Comparison of ENCODE assay signal across 1 cellular context in the genomic region with DNA sequence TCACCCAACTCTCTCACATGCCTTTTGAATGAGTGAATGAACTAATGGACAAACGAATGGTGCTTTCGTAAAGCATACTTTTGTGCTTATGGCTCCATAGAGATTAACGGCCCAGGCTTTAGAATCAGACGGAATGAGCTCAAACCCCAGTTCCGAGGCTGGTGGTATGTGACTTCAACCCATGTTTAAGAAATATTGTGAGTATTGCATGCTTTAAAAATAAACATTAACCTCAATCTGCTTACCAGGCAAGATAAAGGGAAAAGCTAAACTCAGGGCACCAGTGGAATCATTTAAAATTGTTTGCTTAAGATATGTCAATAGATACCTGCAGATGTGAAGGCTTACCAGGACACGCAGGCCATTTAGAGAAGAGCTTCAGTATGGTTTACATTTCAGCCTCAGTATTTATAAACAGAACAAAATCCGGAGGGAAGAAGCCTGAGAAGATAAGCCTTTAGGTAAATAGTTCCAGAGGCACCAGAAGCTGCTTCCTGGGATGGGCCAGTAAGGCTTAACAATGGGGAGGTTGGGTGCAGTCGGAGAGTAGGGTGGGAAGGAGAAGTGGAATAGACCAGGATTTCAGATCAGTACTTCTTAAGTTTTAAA.
TF ChIP-seq lines count a peak whose summit lies in the region.

No MANE protein-coding gene starts in this region.

TF ChIP-seq in HepG2, 621 proteins besides CTCF, POLR2A, EP300 and RAD21 (continued from another document):
- TF ChIP-seq, protein P1, sequence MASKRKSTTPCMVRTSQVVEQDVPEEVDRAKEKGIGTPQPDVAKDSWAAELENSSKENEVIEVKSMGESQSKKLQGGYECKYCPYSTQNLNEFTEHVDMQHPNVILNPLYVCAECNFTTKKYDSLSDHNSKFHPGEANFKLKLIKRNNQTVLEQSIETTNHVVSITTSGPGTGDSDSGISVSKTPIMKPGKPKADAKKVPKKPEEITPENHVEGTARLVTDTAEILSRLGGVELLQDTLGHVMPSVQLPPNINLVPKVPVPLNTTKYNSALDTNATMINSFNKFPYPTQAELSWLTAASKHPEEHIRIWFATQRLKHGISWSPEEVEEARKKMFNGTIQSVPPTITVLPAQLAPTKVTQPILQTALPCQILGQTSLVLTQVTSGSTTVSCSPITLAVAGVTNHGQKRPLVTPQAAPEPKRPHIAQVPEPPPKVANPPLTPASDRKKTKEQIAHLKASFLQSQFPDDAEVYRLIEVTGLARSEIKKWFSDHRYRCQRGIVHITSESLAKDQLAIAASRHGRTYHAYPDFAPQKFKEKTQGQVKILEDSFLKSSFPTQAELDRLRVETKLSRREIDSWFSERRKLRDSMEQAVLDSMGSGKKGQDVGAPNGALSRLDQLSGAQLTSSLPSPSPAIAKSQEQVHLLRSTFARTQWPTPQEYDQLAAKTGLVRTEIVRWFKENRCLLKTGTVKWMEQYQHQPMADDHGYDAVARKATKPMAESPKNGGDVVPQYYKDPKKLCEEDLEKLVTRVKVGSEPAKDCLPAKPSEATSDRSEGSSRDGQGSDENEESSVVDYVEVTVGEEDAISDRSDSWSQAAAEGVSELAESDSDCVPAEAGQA (IDR thresholded peaks at IDR 0.05; ENCODE audit: low read depth): 0 out of 2 replicates have a peak, but pooled peaks have one; percentile 24
- TF ChIP-seq, protein P1 (CRISPR knock-in tag; IDR thresholded peaks at IDR 0.05; ENCODE audit: borderline replicate concordance): no peak
- TF ChIP-seq ESRRA (CRISPR knock-in tag; IDR thresholded peaks at IDR 0.05; ENCODE audit: low read depth) (peak; percentile 38; the same call in 1 of the 2 replicates), NFYB (CRISPR knock-in tag; IDR thresholded peaks at IDR 0.05) (peak; percentile 37; the same call in 1 of the 2 replicates), ZBTB1 (CRISPR knock-in tag; IDR thresholded peaks at IDR 0.05; ENCODE audit: borderline replicate concordance) (no peak), ZMYM3 (CRISPR knock-in tag; IDR thresholded peaks at IDR 0.05) (0 out of 2 replicates have a peak, but pooled peaks have one; percentile 51), IRF2 (CRISPR knock-in tag; IDR thresholded peaks at IDR 0.05) (peak; percentile 72), ATF1 (CRISPR knock-in tag; IDR thresholded peaks at IDR 0.05) (peak; percentile 40; the same call in 1 of the 2 replicates), ZNF552 (CRISPR knock-in tag; IDR thresholded peaks at IDR 0.05; ENCODE audit: borderline replicate concordance) (no peak), NFRKB (IDR thresholded peaks at IDR 0.05) (no peak)
- TF ChIP-seq, protein P2, sequence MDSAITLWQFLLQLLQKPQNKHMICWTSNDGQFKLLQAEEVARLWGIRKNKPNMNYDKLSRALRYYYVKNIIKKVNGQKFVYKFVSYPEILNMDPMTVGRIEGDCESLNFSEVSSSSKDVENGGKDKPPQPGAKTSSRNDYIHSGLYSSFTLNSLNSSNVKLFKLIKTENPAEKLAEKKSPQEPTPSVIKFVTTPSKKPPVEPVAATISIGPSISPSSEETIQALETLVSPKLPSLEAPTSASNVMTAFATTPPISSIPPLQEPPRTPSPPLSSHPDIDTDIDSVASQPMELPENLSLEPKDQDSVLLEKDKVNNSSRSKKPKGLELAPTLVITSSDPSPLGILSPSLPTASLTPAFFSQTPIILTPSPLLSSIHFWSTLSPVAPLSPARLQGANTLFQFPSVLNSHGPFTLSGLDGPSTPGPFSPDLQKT (CRISPR knock-in tag; IDR thresholded peaks at IDR 0.05; ENCODE audit: borderline replicate concordance): no peak
- TF ChIP-seq, protein P3, sequence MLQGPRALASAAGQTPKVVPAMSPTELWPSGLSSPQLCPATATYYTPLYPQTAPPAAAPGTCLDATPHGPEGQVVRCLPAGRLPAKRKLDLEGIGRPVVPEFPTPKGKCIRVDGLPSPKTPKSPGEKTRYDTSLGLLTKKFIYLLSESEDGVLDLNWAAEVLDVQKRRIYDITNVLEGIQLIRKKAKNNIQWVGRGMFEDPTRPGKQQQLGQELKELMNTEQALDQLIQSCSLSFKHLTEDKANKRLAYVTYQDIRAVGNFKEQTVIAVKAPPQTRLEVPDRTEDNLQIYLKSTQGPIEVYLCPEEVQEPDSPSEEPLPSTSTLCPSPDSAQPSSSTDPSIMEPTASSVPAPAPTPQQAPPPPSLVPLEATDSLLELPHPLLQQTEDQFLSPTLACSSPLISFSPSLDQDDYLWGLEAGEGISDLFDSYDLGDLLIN (CRISPR knock-in tag; IDR thresholded peaks at IDR 0.05; ENCODE audit: borderline replicate concordance): no peak
- TF ChIP-seq, protein P4, sequence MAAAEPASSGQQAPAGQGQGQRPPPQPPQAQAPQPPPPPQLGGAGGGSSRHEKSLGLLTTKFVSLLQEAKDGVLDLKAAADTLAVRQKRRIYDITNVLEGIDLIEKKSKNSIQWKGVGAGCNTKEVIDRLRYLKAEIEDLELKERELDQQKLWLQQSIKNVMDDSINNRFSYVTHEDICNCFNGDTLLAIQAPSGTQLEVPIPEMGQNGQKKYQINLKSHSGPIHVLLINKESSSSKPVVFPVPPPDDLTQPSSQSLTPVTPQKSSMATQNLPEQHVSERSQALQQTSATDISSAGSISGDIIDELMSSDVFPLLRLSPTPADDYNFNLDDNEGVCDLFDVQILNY (CRISPR knock-in tag; conservative IDR thresholded peaks at IDR 0.05): no peak
- TF ChIP-seq, protein P5, sequence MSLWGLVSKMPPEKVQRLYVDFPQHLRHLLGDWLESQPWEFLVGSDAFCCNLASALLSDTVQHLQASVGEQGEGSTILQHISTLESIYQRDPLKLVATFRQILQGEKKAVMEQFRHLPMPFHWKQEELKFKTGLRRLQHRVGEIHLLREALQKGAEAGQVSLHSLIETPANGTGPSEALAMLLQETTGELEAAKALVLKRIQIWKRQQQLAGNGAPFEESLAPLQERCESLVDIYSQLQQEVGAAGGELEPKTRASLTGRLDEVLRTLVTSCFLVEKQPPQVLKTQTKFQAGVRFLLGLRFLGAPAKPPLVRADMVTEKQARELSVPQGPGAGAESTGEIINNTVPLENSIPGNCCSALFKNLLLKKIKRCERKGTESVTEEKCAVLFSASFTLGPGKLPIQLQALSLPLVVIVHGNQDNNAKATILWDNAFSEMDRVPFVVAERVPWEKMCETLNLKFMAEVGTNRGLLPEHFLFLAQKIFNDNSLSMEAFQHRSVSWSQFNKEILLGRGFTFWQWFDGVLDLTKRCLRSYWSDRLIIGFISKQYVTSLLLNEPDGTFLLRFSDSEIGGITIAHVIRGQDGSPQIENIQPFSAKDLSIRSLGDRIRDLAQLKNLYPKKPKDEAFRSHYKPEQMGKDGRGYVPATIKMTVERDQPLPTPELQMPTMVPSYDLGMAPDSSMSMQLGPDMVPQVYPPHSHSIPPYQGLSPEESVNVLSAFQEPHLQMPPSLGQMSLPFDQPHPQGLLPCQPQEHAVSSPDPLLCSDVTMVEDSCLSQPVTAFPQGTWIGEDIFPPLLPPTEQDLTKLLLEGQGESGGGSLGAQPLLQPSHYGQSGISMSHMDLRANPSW (CRISPR knock-in tag; IDR thresholded peaks at IDR 0.05; ENCODE audit: borderline replicate concordance): no peak; the same call in 1 of the 2 replicates
TF ChIP-seq in HepG2: peak in this region for 175.
